2 cellular contexts compared by ENCODE assay signal in genomic region chr13:20387441-20387971, GRCh38.
TF ChIP-seq lines count a peak whose summit lies in the region.

No MANE protein-coding gene starts in this region.

TF ChIP-seq in SK-N-SH, 30 proteins besides CTCF, POLR2A, EP300 and RAD21 (continued from another document):
- no peak for TF ChIP-seq REST (IDR thresholded peaks at IDR 0.05; ENCODE audit: low read depth, low read length)
- no peak for TF ChIP-seq TEAD4 (IDR thresholded peaks at IDR 0.05; ENCODE audit: borderline replicate concordance, insufficient read depth)
- no peak for TF ChIP-seq SMC3 (IDR thresholded peaks at IDR 0.05; ENCODE audit: low read depth, low read length)
- no peak for TF ChIP-seq FOXJ3 (CRISPR knock-in tag; IDR thresholded peaks at IDR 0.05)
- TF ChIP-seq IRF3 (IDR thresholded peaks at IDR 0.05; ENCODE audit: low read depth, low read length) = no peak
- no peak for TF ChIP-seq MAX (IDR thresholded peaks at IDR 0.05; ENCODE audit: low read depth)

TF ChIP-seq in SK-N-SH treated with all-trans-retinoic acid at 6 μM for 48 hours, 23 proteins besides CTCF, POLR2A, EP300 and RAD21 (continued from another document):
- no peak for TF ChIP-seq CREB5 (CRISPR knock-in tag; IDR thresholded peaks at IDR 0.05; ENCODE audit: low read depth)
- no peak for TF ChIP-seq TOX (CRISPR knock-in tag; IDR thresholded peaks at IDR 0.05; ENCODE audit: borderline replicate concordance)
- TF ChIP-seq ISL1 (CRISPR knock-in tag; IDR thresholded peaks at IDR 0.05) = no peak
- no peak for TF ChIP-seq OSR1 (CRISPR knock-in tag; IDR thresholded peaks at IDR 0.05)
- TF ChIP-seq ARNTL (CRISPR knock-in tag; IDR thresholded peaks at IDR 0.05; ENCODE audit: borderline replicate concordance, low read depth) = no peak
- no peak for TF ChIP-seq SNAI2 (CRISPR knock-in tag; IDR thresholded peaks at IDR 0.05)
- no peak for TF ChIP-seq ZNF565 (CRISPR knock-in tag; conservative IDR thresholded peaks at IDR 0.05; ENCODE audit: low read depth)
- no peak for TF ChIP-seq TCF4 (CRISPR knock-in tag; IDR thresholded peaks at IDR 0.05; ENCODE audit: borderline replicate concordance)
- no peak for TF ChIP-seq ESRRG (CRISPR knock-in tag; IDR thresholded peaks at IDR 0.05)
- TF ChIP-seq CSRNP3 (CRISPR knock-in tag; IDR thresholded peaks at IDR 0.05) = no peak
